Comparison of ENCODE assay signal across 1 cellular context in genomic region chr11:64276653-64277431, GRCh38.
TF ChIP-seq lines count a peak whose summit lies in the region.

No MANE protein-coding gene starts in this region.

TF ChIP-seq in SK-N-SH, 30 proteins besides CTCF, POLR2A, EP300 and RAD21 (continued from another document):
- TF ChIP-seq, protein P1, sequence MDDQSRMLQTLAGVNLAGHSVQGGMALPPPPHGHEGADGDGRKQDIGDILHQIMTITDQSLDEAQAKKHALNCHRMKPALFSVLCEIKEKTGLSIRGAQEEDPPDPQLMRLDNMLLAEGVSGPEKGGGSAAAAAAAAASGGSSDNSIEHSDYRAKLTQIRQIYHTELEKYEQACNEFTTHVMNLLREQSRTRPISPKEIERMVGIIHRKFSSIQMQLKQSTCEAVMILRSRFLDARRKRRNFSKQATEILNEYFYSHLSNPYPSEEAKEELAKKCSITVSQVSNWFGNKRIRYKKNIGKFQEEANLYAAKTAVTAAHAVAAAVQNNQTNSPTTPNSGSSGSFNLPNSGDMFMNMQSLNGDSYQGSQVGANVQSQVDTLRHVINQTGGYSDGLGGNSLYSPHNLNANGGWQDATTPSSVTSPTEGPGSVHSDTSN (IDR thresholded peaks at IDR 0.05) = no peak
- no peak for TF ChIP-seq JUND (IDR thresholded peaks at IDR 0.05)
- no peak for TF ChIP-seq RCOR1 (IDR thresholded peaks at IDR 0.05; ENCODE audit: low read length)
- no peak for TF ChIP-seq FOSL2 (IDR thresholded peaks at IDR 0.05; ENCODE audit: borderline replicate concordance, low read depth)
- TF ChIP-seq RFX5 (IDR thresholded peaks at IDR 0.05; ENCODE audit: low read length) = no peak
- no peak for TF ChIP-seq NFIC (IDR thresholded peaks at IDR 0.05; ENCODE audit: borderline replicate concordance)
- no peak for TF ChIP-seq GABPA (IDR thresholded peaks at IDR 0.05; ENCODE audit: low read depth)
- TF ChIP-seq MEF2A (IDR thresholded peaks at IDR 0.05; ENCODE audit: borderline replicate concordance, low read depth) = no peak
- no peak for TF ChIP-seq USF2 (IDR thresholded peaks at IDR 0.05; ENCODE audit: borderline replicate concordance, low read depth, low read length)
- no peak for TF ChIP-seq RXRA (IDR thresholded peaks at IDR 0.05; ENCODE audit: borderline replicate concordance, low read depth)
- TF ChIP-seq TAF1 (IDR thresholded peaks at IDR 0.05; ENCODE audit: borderline replicate concordance, low read depth, low read length) = no peak
- TF ChIP-seq SIN3A (IDR thresholded peaks at IDR 0.05; ENCODE audit: borderline replicate concordance, low read depth, low read length) = no peak
- no peak for TF ChIP-seq FOXJ3 (CRISPR knock-in tag; IDR thresholded peaks at IDR 0.05)
